1 cellular context compared by ENCODE assay signal in genomic region chr6:41498968-41499599, GRCh38.
TF ChIP-seq lines count a peak whose summit lies in the region.

No MANE protein-coding gene starts in this region.

TF ChIP-seq in HepG2, 621 proteins besides CTCF, POLR2A, EP300 and RAD21 (continued from another document and continues in another):
- TF ChIP-seq USF2 (IDR thresholded peaks at IDR 0.05; ENCODE audit: low read depth, low read length) (no peak), USF2 (CRISPR knock-in tag; IDR thresholded peaks at IDR 0.05; ENCODE audit: borderline replicate concordance) (no peak), ZNF264 (CRISPR knock-in tag; IDR thresholded peaks at IDR 0.05) (no peak), ZNF768 (CRISPR knock-in tag; IDR thresholded peaks at IDR 0.05) (no peak), ZNF704 (CRISPR knock-in tag; IDR thresholded peaks at IDR 0.05; ENCODE audit: borderline replicate concordance) (no peak), SMAD1 (CRISPR knock-in tag; IDR thresholded peaks at IDR 0.05; ENCODE audit: borderline replicate concordance, low read depth) (0 out of 2 replicates have a peak, but pooled peaks have one; percentile 78), ZBTB38 (CRISPR knock-in tag; IDR thresholded peaks at IDR 0.05) (0 out of 2 replicates have a peak, but pooled peaks have one; percentile 22), ZBTB7B (CRISPR knock-in tag; IDR thresholded peaks at IDR 0.05) (peak; percentile 83), CREBL2 (CRISPR knock-in tag; IDR thresholded peaks at IDR 0.05; ENCODE audit: borderline replicate concordance) (no peak), SOX6 (IDR thresholded peaks at IDR 0.05) (no peak), SOX6 (CRISPR knock-in tag; IDR thresholded peaks at IDR 0.05) (peak; percentile 96), HOXA7 (CRISPR knock-in tag; IDR thresholded peaks at IDR 0.05) (no peak), ZSCAN20 (CRISPR knock-in tag; IDR thresholded peaks at IDR 0.05; ENCODE audit: borderline replicate concordance) (no peak), GATAD2A (CRISPR knock-in tag; IDR thresholded peaks at IDR 0.05) (peak; percentile 94), ISL2 (CRISPR knock-in tag; IDR thresholded peaks at IDR 0.05) (peak; percentile 60), ADNP (CRISPR knock-in tag; IDR thresholded peaks at IDR 0.05) (0 out of 2 replicates have a peak, but pooled peaks have one; percentile 62), ARID5B (CRISPR knock-in tag; IDR thresholded peaks at IDR 0.05) (peak; percentile 88), ZNF260 (CRISPR knock-in tag; IDR thresholded peaks at IDR 0.05; ENCODE audit: borderline replicate concordance, low read depth) (0 out of 2 replicates have a peak, but pooled peaks have one; percentile 73), FOXJ3 (CRISPR knock-in tag; IDR thresholded peaks at IDR 0.05; ENCODE audit: borderline replicate concordance) (no peak), MYC (CRISPR knock-in tag; IDR thresholded peaks at IDR 0.05; ENCODE audit: borderline replicate concordance) (peak; percentile 35; the same call in 1 of the 2 replicates), NPAS2 (CRISPR knock-in tag; IDR thresholded peaks at IDR 0.05; ENCODE audit: borderline replicate concordance) (no peak), ZNF331 (CRISPR knock-in tag; IDR thresholded peaks at IDR 0.05) (peak; percentile 63; the same call in 1 of the 2 replicates), ZNF609 (CRISPR knock-in tag; IDR thresholded peaks at IDR 0.05; ENCODE audit: borderline replicate concordance) (peak; percentile 41; the same call in 1 of the 2 replicates), PATZ1 (CRISPR knock-in tag; IDR thresholded peaks at IDR 0.05) (peak; percentile 81), ZNF710 (CRISPR knock-in tag; IDR thresholded peaks at IDR 0.05; ENCODE audit: borderline replicate concordance) (peak; percentile 49; the same call in 1 of the 2 replicates), HOXA3 (CRISPR knock-in tag; IDR thresholded peaks at IDR 0.05) (peak; percentile 62; the same call in 1 of the 2 replicates), NR2F6 (IDR thresholded peaks at IDR 0.05) (no peak), NR2F6 (CRISPR knock-in tag; IDR thresholded peaks at IDR 0.05) (peak; percentile 48; the same call in 1 of the 2 replicates), ELF3 (CRISPR knock-in tag; IDR thresholded peaks at IDR 0.05) (no peak), ARNT2 (CRISPR knock-in tag; IDR thresholded peaks at IDR 0.05; ENCODE audit: low read depth) (peak; percentile 77), FOXO1 (CRISPR knock-in tag; IDR thresholded peaks at IDR 0.05) (peak; percentile 88), SP5 (CRISPR knock-in tag; IDR thresholded peaks at IDR 0.05; ENCODE audit: borderline replicate concordance, low read depth) (peak; percentile 92), ZFP41 (CRISPR knock-in tag; IDR thresholded peaks at IDR 0.05; ENCODE audit: borderline replicate concordance) (no peak), RCOR2 (CRISPR knock-in tag; IDR thresholded peaks at IDR 0.05) (peak; percentile 63; the same call in 1 of the 2 replicates), ZBTB10 (CRISPR knock-in tag; IDR thresholded peaks at IDR 0.05; ENCODE audit: borderline replicate concordance) (no peak), FOXP1 (IDR thresholded peaks at IDR 0.05) (no peak), FOXP1 (CRISPR knock-in tag; IDR thresholded peaks at IDR 0.05) (peak; percentile 83), ZNF451 (CRISPR knock-in tag; IDR thresholded peaks at IDR 0.05) (no peak), YEATS2 (CRISPR knock-in tag; IDR thresholded peaks at IDR 0.05; ENCODE audit: borderline replicate concordance) (no peak), HNRNPL (IDR thresholded peaks at IDR 0.05; ENCODE audit: low read depth, low read length) (peak; percentile 97), ARID2 (CRISPR knock-in tag; IDR thresholded peaks at IDR 0.05; ENCODE audit: borderline replicate concordance) (no peak), ZEB1 (IDR thresholded peaks at IDR 0.05; ENCODE audit: insufficient replicate concordance, low read depth) (peak; percentile 84), ZZZ3 (CRISPR knock-in tag; IDR thresholded peaks at IDR 0.05; ENCODE audit: borderline replicate concordance) (no peak)
